In genomic region chr1:153827168-153827964, GRCh38 we compare ENCODE assay signal across 19 cellular contexts. TPM values are rescaled to one million over a fixed set of nuclear protein-coding genes. Genes with fewer than 3 reads are reported as not detected.
DNase-seq lines count a peak whose midpoint lies in the region; ATAC-seq, FAIRE-seq and TF ChIP-seq lines count a peak whose summit lies in the region.
"Had no signal": no experiment of that assay in that cellular context is flagged by ENCODE, and none has a peak within 500 bp of the region (broad histone marks: within the 10 kb centered on the region; RNA-seq: fewer than 3 reads in every experiment).

No MANE protein-coding gene starts in this region.

- no peak for ATAC-seq in HepG2
- no peak for ATAC-seq in right lobe of liver
- ATAC-seq in stimulated activated memory B cell treated with anti-CD40 and anti-IgM and Interleukin-4, amounts not matched to agents 10 μg/mL and 1 μg/mL and 100 μg/mL, for 72 hours = no peak
- ATAC-seq: left lung; stimulated activated naive CD8-positive, alpha-beta T cell treated with anti-CD3 and anti-CD28 coated beads, Interleukin-15, amount 100 ng/mL, for 72 hours had no signal

- CTCF ChIA-PET in HepG2 (lab: Yijun Ruan, JAX; ENCODE audit: low intra/inter-chr PET ratio, low total read pairs) = no interaction called here

- 87% methylated on average over 6 of the region's 6 CpGs for WGBS in HepG2 (ENCODE audit: low lambda C conversion rate)
- 88% methylated on average over 4 of the region's 6 CpGs for WGBS in right lobe of liver (ENCODE audit: insufficient coverage, low coverage, low lambda C conversion rate, missing lambda C conversion rate)

- no peak for FAIRE-seq in HepG2 (lab: Jason Lieb, UNC)

- no peak for TF ChIP-seq RAD21 in HepG2 (CRISPR knock-in tag; IDR thresholded peaks at IDR 0.05)

- BruUV-seq in HepG2 (replicated peaks; lab: Mats Ljungman, UMichigan) = TSS peak; percentile 52

- H3K27me3 ChIP-seq in HepG2 (ENCODE audit: control insufficient read depth in 1 of 2, insufficient read depth in 2 of 2, low read length in 2 of 2) (no peaks in the 10 kb centered on the region), right lobe of liver (no peaks in the 10 kb centered on the region)
- H3K27me3 ChIP-seq: left lung, uterus had no signal

- H2AFZ ChIP-seq in HepG2 (ENCODE audit: low read length) = no peak overlapping the region

- in situ Hi-C loops in HepG2 (cut with HindIII; ENCODE audit: extremely low pct_ligation_motif_present, low pct_unique_long_range_greater_than_20kb) = loop anchor here (10.0 kb wide), 1 partner anchor 117 kb away; the partner anchor contains the start of gene DENND4B

- no peak overlapping the region for H3K9ac ChIP-seq in HepG2 (ENCODE audit: insufficient read depth, low read depth, low read length)

- no peaks in the 10 kb centered on the region for H3K9me3 Mint-ChIP-seq in chondrocyte (ENCODE audit: low read depth)
- H3K9me3 Mint-ChIP-seq in stimulated activated memory B cell treated with anti-CD40 and anti-IgM and Interleukin-4, amounts not matched to agents 10 μg/mL and 1 μg/mL and 100 μg/mL, for 72 hours = no peaks in the 10 kb centered on the region
- H3K9me3 Mint-ChIP-seq: stimulated activated naive CD8-positive, alpha-beta T cell treated with anti-CD3 and anti-CD28 coated beads, Interleukin-15, amount 100 ng/mL, for 72 hours had no signal

- DNase-seq in HepG2 (ENCODE audit: low spot score) (no peak), right lobe of liver (no peak), NAMALWA (ENCODE audit: low spot score) (peak; percentile 38), chondrocyte (ENCODE audit: low spot score) (no peak), EL (no peak), GM20000 (ENCODE audit: low spot score) (no peak)
- DNase-seq in activated CD8-positive, alpha-beta memory T cell treated with anti-CD3 and anti-CD28 coated beads for 24 hours = no peak
- DNase-seq: activated gamma-delta T cell treated with Interleukin-2 at 50 U/mL for 16 hours; AML-193; caudate nucleus; effector CD4-positive, alpha-beta T cell; left lung; NCI-H1436 treated with DMSO at 0.1 percent for 48 hours; NCI-H446; stimulated activated naive CD8-positive, alpha-beta T cell treated with anti-CD3 and anti-CD28 coated beads, Interleukin-15, amount 100 ng/mL, for 72 hours; uterus had no signal

- no peaks in the 10 kb centered on the region for H3K27me3 Mint-ChIP-seq in chondrocyte (ENCODE audit: low read depth)
- no peaks in the 10 kb centered on the region for H3K27me3 Mint-ChIP-seq in stimulated activated memory B cell treated with anti-CD40 and anti-IgM and Interleukin-4, amounts not matched to agents 10 μg/mL and 1 μg/mL and 100 μg/mL, for 72 hours
- H3K27me3 Mint-ChIP-seq: progenitor cell of endocrine pancreas; stimulated activated naive CD8-positive, alpha-beta T cell treated with anti-CD3 and anti-CD28 coated beads, Interleukin-15, amount 100 ng/mL, for 72 hours had no signal

- H3K9me3 ChIP-seq in HepG2 (ENCODE audit: low read length) = no peaks in the 10 kb centered on the region
- no peaks in the 10 kb centered on the region for H3K9me3 ChIP-seq in right lobe of liver
- H3K9me3 ChIP-seq: left lung, uterus had no signal

- no peak overlapping the region for H3K4me3 Mint-ChIP-seq in chondrocyte (ENCODE audit: unreplicated experiment)
- H3K4me3 Mint-ChIP-seq in stimulated activated memory B cell treated with anti-CD40 and anti-IgM and Interleukin-4, amounts not matched to agents 10 μg/mL and 1 μg/mL and 100 μg/mL, for 72 hours = no peak overlapping the region
- H3K4me3 Mint-ChIP-seq: stimulated activated naive CD8-positive, alpha-beta T cell treated with anti-CD3 and anti-CD28 coated beads, Interleukin-15, amount 100 ng/mL, for 72 hours had no signal

- TF ChIP-seq EP300 in HepG2 (IDR thresholded peaks at IDR 0.05; ENCODE audit: low read depth in 2 of 2, low read length in 2 of 2) = no peak
- TF ChIP-seq EP300 in HepG2 (CRISPR knock-in tag; IDR thresholded peaks at IDR 0.05; ENCODE audit: borderline replicate concordance) = no peak

- no peak for TF ChIP-seq POLR2A in HepG2 (IDR thresholded peaks at IDR 0.05; ENCODE audit: insufficient read depth in 1 of 2, low read depth in 2 of 2, low read length in 2 of 2)
- TF ChIP-seq POLR2A in right lobe of liver (IDR thresholded peaks at IDR 0.05) = no peak

- H3K27ac ChIP-seq in HepG2 (ENCODE audit: extremely low read length, insufficient read depth, low read length) (no peak overlapping the region), right lobe of liver (no peak overlapping the region)
- H3K27ac ChIP-seq: left lung, SK-N-MC, uterus had no signal

- peaks cover 13% of the 10 kb centered on the region for H3K36me3 Mint-ChIP-seq in chondrocyte (ENCODE audit: low read depth)
- peaks cover 14% of the 10 kb centered on the region for H3K36me3 Mint-ChIP-seq in stimulated activated memory B cell treated with anti-CD40 and anti-IgM and Interleukin-4, amounts not matched to agents 10 μg/mL and 1 μg/mL and 100 μg/mL, for 72 hours

- TF ChIP-seq CTCF in HepG2 (CRISPR knock-in tag; IDR thresholded peaks at IDR 0.05) (no peak), right lobe of liver (IDR thresholded peaks at IDR 0.05) (no peak), chondrocyte (IDR thresholded peaks at IDR 0.05) (peak; percentile 40), GM20000 (IDR thresholded peaks at IDR 0.05; ENCODE audit: extremely low read depth, missing control alignments) (no peak)

- H3K4me1 ChIP-seq in HepG2 (ENCODE audit: insufficient read depth, low read length) (no peaks in the 10 kb centered on the region), right lobe of liver (no peaks in the 10 kb centered on the region)
- H3K4me1 ChIP-seq: left lung, uterus had no signal

- no peak overlapping the region for H3K4me2 ChIP-seq in HepG2 (ENCODE audit: low read depth, low read length)

- POLR2A ChIA-PET in HepG2 (lab: Yijun Ruan, JAX) = no interaction called here

- peaks cover 10 to 24% of the 10 kb centered on the region in 2 experiments; a peak in 4 of 5 replicates for H3K36me3 ChIP-seq in HepG2 (replicated peaks in 1 of 2; ENCODE audit: control insufficient read depth in 1 of 2, insufficient read depth in 2 of 2, low read length in 2 of 2)
- H3K36me3 ChIP-seq in right lobe of liver = peaks cover 0 to 21% (median 6%) of the 10 kb centered on the region in 4 donors
- H3K36me3 ChIP-seq: uterus had no signal

- peaks cover 14% of the 10 kb centered on the region for H3K4me1 Mint-ChIP-seq in chondrocyte (ENCODE audit: low read depth)
- H3K4me1 Mint-ChIP-seq in stimulated activated memory B cell treated with anti-CD40 and anti-IgM and Interleukin-4, amounts not matched to agents 10 μg/mL and 1 μg/mL and 100 μg/mL, for 72 hours = no peaks in the 10 kb centered on the region

- H4K20me1 ChIP-seq in HepG2 (ENCODE audit: insufficient read depth, low read length) = no peaks in the 10 kb centered on the region

- H3K27ac Mint-ChIP-seq in chondrocyte (ENCODE audit: unreplicated experiment) = no peak overlapping the region
- no peak overlapping the region for H3K27ac Mint-ChIP-seq in stimulated activated memory B cell treated with anti-CD40 and anti-IgM and Interleukin-4, amounts not matched to agents 10 μg/mL and 1 μg/mL and 100 μg/mL, for 72 hours
- H3K27ac Mint-ChIP-seq: progenitor cell of endocrine pancreas had no signal

- no peaks in the 10 kb centered on the region for H3K79me2 ChIP-seq in HepG2 (ENCODE audit: insufficient read depth, low read length)

- intact Hi-C loops in HepG2 (cut with micrococcal nuclease; ENCODE audit: unreplicated experiment) = loop anchor here (10.0 kb wide), 1 partner anchor 87 kb away; no protein-coding TSS in a partner anchor
- intact Hi-C loops in right lobe of liver (cut with DNase I) = no loop called here

- H3K4me3 ChIP-seq in HepG2 (replicated peaks in 1 of 3; ENCODE audit: insufficient read depth in 1 of 3, low read depth in 2 of 3, low read length in 3 of 3) (no peak overlapping the region), right lobe of liver (no peak overlapping the region)
- H3K4me3 ChIP-seq: left lung, SK-N-MC, uterus had no signal

TF ChIP-seq in HepG2, 621 proteins besides CTCF, POLR2A, EP300 and RAD21 (continues in another document):
- TF ChIP-seq CBX5 (CRISPR knock-in tag; IDR thresholded peaks at IDR 0.05; ENCODE audit: borderline replicate concordance) = no peak
- TF ChIP-seq ZNF563 (CRISPR knock-in tag; IDR thresholded peaks at IDR 0.05) = no peak

RNA-seq across cellular contexts. Expression of gene SLC27A3, which starts 52.2 kb away (rescaled TPM):
- total RNA-seq in HepG2 (2016; rRNA removed; fragmentation: Illumina TruSeq; extraction: Trizol) = 1.3 and 4.3 TPM in 2 replicates
- total RNA-seq in HepG2 (2016; cell fraction: cytosol; rRNA removed; fragmentation: Illumina TruSeq; extraction: Trizol; ENCODE audit: low read depth) = 0.88 and 1.3 TPM in 2 replicates
- 1.2 and 3.2 TPM in 2 replicates for total RNA-seq in HepG2 (2016; cell fraction: insoluble cytoplasmic fraction; rRNA removed; fragmentation: Illumina TruSeq; extraction: Trizol)
- 0.86 and 1.1 TPM in 2 replicates for total RNA-seq in HepG2 (2016; cell fraction: membrane; rRNA removed; fragmentation: Illumina TruSeq; extraction: Trizol)
- total RNA-seq in HepG2 (2016; cell fraction: nucleus; rRNA removed; fragmentation: Illumina TruSeq; extraction: Trizol) = 3.7 and 6.2 TPM in 2 replicates
- polyA plus RNA-seq in HepG2 (2011; rRNA removed) = 5.2 and 10.3 TPM in 2 replicates
- 4.1 and 5.0 TPM in 2 replicates for polyA plus RNA-seq in HepG2 (2011; cell fraction: cytosol; rRNA removed)
- polyA plus RNA-seq in HepG2 (2011; cell fraction: nucleus; rRNA removed) = 17.3 and 21.3 TPM in 2 replicates
- 4.4 and 4.5 TPM in 2 replicates for polyA plus RNA-seq in HepG2 (2012)
- 1.1 and 1.5 TPM in 2 replicates for polyA plus RNA-seq in HepG2 (2016; cell fraction: cytosol; fragmentation: Illumina TruSeq; extraction: Trizol; ENCODE audit: low read depth)
- polyA plus RNA-seq in HepG2 (2016; cell fraction: insoluble cytoplasmic fraction; fragmentation: Illumina TruSeq; extraction: Trizol; ENCODE audit: low read depth) = 1.5 and 2.9 TPM in 2 replicates
- polyA plus RNA-seq in HepG2 (2016; cell fraction: membrane; fragmentation: Illumina TruSeq; extraction: Trizol; ENCODE audit: low read depth) = 1.1 and 1.2 TPM in 2 replicates
- 17.9 and 19.1 TPM in 2 replicates for polyA plus RNA-seq in HepG2 (2016; cell fraction: nucleus; fragmentation: Illumina TruSeq; extraction: Trizol; ENCODE audit: insufficient read depth, low read depth)
- 8.8 and 82.9 TPM in 2 replicates for polyA minus RNA-seq in HepG2 (2011; rRNA and poly(A)+ RNA removed; ENCODE audit: low replicate concordance)
- polyA minus RNA-seq in HepG2 (2011; cell fraction: cytosol; rRNA and poly(A)+ RNA removed) = 3.7 and 4.7 TPM in 2 replicates
- polyA minus RNA-seq in HepG2 (2011; cell fraction: nucleus; rRNA and poly(A)+ RNA removed) = 3.1 TPM in 2 replicates
- total RNA-seq in right lobe of liver = 10 to 100 TPM; 25.4 to 50.4 (median 36.9) TPM
- 10.6 to 16.6 TPM (median 11.6 TPM) in 3 replicates for total RNA-seq in chondrocyte
